Comparison of ENCODE assay signal across 2 cellular contexts in the genomic region with DNA sequence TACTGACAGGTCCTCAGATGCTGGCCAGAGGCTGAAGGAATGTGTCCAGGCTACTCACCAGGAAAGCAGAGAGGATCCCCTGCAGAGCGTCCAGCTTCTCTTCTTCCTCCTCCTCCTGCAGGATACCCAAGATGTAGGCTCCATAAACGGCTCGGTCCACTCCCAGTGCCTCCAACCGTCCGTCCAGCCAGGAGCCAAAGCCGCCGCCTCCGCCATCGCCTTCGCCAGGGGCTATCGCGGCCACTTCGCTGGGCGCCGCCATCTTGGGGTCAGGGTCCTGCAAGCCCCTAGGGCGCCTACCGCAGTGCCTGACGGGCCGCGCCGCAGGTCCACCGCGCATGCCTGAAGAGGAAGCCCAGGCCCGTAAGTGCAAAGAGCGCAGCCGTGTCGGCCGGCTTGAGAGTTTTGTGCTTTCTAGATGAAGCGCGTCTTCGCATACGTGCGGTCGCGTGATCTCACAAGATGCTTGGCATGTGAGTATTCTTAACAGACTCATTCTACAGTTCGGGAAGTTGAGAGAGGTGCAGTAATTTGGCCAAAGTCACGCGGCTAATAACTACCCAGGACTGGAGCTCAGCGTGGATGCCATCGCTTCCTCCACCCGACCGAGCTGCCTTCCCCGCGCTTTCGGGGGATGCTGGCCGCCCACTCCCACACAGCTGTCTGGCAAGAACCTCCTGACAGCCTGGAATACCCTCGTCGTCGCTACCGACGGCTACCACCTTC.
TF ChIP-seq lines count a peak whose summit lies in the region.

A gene with protein sequence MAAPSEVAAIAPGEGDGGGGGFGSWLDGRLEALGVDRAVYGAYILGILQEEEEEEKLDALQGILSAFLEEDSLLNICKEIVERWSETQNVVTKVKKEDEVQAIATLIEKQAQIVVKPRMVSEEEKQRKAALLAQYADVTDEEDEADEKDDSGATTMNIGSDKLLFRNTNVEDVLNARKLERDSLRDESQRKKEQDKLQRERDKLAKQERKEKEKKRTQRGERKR (minus strand): TSS at position 285 of the 726 bp plus-strand sequence. CDS start 23 bp downstream, at position 262.

TF ChIP-seq in HEK293, 187 proteins besides CTCF, POLR2A, EP300 and RAD21 (continued from another document and continues in another):
- TF ChIP-seq, protein P1, sequence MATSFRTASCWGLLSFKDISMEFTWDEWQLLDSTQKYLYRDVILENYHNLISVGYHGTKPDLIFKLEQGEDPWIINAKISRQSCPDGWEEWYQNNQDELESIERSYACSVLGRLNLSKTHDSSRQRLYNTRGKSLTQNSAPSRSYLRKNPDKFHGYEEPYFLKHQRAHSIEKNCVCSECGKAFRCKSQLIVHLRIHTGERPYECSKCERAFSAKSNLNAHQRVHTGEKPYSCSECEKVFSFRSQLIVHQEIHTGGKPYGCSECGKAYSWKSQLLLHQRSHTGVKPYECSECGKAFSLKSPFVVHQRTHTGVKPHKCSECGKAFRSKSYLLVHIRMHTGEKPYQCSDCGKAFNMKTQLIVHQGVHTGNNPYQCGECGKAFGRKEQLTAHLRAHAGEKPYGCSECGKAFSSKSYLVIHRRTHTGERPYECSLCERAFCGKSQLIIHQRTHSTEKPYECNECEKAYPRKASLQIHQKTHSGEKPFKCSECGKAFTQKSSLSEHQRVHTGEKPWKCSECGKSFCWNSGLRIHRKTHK (tag by site-specific recombination; IDR thresholded peaks at IDR 0.05): no peak
- TF ChIP-seq, protein P2, sequence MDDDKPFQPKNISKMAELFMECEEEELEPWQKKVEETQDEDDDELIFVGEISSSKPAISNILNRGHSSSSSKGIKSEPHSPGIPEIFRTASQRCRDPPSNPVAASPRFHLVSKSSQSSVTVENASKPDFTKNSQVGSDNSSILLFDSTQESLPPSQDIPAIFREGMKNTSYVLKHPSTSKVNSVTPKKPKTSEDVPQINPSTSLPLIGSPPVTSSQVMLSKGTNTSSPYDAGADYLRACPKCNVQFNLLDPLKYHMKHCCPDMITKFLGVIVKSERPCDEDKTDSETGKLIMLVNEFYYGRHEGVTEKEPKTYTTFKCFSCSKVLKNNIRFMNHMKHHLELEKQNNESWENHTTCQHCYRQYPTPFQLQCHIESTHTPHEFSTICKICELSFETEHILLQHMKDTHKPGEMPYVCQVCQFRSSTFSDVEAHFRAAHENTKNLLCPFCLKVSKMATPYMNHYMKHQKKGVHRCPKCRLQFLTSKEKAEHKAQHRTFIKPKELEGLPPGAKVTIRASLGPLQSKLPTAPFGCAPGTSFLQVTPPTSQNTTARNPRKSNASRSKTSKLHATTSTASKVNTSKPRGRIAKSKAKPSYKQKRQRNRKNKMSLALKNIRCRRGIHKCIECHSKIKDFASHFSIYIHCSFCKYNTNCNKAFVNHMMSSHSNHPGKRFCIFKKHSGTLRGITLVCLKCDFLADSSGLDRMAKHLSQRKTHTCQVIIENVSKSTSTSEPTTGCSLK (tag by site-specific recombination; IDR thresholded peaks at IDR 0.05): no peak
- peak; percentile 80 for TF ChIP-seq SP7 (tag by site-specific recombination; IDR thresholded peaks at IDR 0.05)
- peak; percentile 73 for TF ChIP-seq GLIS2 (tag by site-specific recombination; IDR thresholded peaks at IDR 0.05)
- TF ChIP-seq ZNF660 (tag by site-specific recombination; IDR thresholded peaks at IDR 0.05): no peak
- TF ChIP-seq, protein P3, sequence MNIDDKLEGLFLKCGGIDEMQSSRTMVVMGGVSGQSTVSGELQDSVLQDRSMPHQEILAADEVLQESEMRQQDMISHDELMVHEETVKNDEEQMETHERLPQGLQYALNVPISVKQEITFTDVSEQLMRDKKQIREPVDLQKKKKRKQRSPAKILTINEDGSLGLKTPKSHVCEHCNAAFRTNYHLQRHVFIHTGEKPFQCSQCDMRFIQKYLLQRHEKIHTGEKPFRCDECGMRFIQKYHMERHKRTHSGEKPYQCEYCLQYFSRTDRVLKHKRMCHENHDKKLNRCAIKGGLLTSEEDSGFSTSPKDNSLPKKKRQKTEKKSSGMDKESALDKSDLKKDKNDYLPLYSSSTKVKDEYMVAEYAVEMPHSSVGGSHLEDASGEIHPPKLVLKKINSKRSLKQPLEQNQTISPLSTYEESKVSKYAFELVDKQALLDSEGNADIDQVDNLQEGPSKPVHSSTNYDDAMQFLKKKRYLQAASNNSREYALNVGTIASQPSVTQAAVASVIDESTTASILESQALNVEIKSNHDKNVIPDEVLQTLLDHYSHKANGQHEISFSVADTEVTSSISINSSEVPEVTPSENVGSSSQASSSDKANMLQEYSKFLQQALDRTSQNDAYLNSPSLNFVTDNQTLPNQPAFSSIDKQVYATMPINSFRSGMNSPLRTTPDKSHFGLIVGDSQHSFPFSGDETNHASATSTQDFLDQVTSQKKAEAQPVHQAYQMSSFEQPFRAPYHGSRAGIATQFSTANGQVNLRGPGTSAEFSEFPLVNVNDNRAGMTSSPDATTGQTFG (tag by site-specific recombination; IDR thresholded peaks at IDR 0.05; ENCODE audit: borderline replicate concordance): no peak
- TF ChIP-seq ZNF473 (tag by site-specific recombination; IDR thresholded peaks at IDR 0.05): no peak
- TF ChIP-seq FEZF1 (tag by site-specific recombination; IDR thresholded peaks at IDR 0.05): peak; percentile 16; the same call in 1 of the 2 replicates
- no peak for TF ChIP-seq ZNF112 (tag by site-specific recombination; IDR thresholded peaks at IDR 0.05)
- no peak; the same call in 1 of the 2 replicates for TF ChIP-seq ZNF777 (tag by site-specific recombination; IDR thresholded peaks at IDR 0.05; ENCODE audit: borderline replicate concordance)
- no peak for TF ChIP-seq ZNF670 (tag by site-specific recombination; IDR thresholded peaks at IDR 0.05; ENCODE audit: low read depth)
- no peak for TF ChIP-seq ZNF837 (tag by site-specific recombination; IDR thresholded peaks at IDR 0.05)
- TF ChIP-seq YY2 (tag by site-specific recombination; IDR thresholded peaks at IDR 0.05): peak; percentile 99
- TF ChIP-seq ZNF48 (tag by site-specific recombination; IDR thresholded peaks at IDR 0.05): no peak
- no peak for TF ChIP-seq ZNF423 (tag by site-specific recombination; IDR thresholded peaks at IDR 0.05)
- TF ChIP-seq OSR2 (tag by site-specific recombination; IDR thresholded peaks at IDR 0.05): peak; percentile 63; the same call in 1 of the 2 replicates
- TF ChIP-seq, protein P4, sequence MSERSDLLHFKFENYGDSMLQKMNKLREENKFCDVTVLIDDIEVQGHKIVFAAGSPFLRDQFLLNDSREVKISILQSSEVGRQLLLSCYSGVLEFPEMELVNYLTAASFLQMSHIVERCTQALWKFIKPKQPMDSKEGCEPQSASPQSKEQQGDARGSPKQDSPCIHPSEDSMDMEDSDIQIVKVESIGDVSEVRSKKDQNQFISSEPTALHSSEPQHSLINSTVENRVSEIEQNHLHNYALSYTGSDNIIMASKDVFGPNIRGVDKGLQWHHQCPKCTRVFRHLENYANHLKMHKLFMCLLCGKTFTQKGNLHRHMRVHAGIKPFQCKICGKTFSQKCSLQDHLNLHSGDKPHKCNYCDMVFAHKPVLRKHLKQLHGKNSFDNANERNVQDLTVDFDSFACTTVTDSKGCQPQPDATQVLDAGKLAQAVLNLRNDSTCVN (tag by site-specific recombination; optimal IDR thresholded peaks at IDR 0.05): peak; percentile 71
- TF ChIP-seq ZSCAN16 (tag by site-specific recombination; IDR thresholded peaks at IDR 0.05): no peak
- TF ChIP-seq YY1 (tag by site-specific recombination; IDR thresholded peaks at IDR 0.05): peak; percentile 99
- TF ChIP-seq KLF16 (tag by site-specific recombination; IDR thresholded peaks at IDR 0.05): no peak
- TF ChIP-seq SALL2 (tag by site-specific recombination; IDR thresholded peaks at IDR 0.05; ENCODE audit: borderline replicate concordance): no peak
- 0 out of 2 replicates have a peak, but pooled peaks have one; percentile 31 for TF ChIP-seq SCRT2 (tag by site-specific recombination; IDR thresholded peaks at IDR 0.05)
- TF ChIP-seq, protein P5, sequence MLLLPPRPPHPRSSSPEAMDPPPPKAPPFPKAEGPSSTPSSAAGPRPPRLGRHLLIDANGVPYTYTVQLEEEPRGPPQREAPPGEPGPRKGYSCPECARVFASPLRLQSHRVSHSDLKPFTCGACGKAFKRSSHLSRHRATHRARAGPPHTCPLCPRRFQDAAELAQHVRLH (tag by site-specific recombination; IDR thresholded peaks at IDR 0.05): no peak

TF ChIP-seq in SK-N-SH, 30 proteins besides CTCF, POLR2A, EP300 and RAD21 (continued from another document):
- TF ChIP-seq MXI1 (IDR thresholded peaks at IDR 0.05; ENCODE audit: low read depth, low read length) (peak; percentile 58), YY1 (IDR thresholded peaks at IDR 0.05; ENCODE audit: low read depth) (peak; percentile 99), SIN3A (IDR thresholded peaks at IDR 0.05; ENCODE audit: borderline replicate concordance, low read depth, low read length) (0 out of 2 replicates have a peak, but pooled peaks have one; percentile 34), EZH2phosphoT487 (IDR thresholded peaks at IDR 0.05; ENCODE audit: borderline replicate concordance, low read depth) (no peak), FOXJ3 (CRISPR knock-in tag; IDR thresholded peaks at IDR 0.05) (no peak), TAF1 (IDR thresholded peaks at IDR 0.05; ENCODE audit: borderline replicate concordance, low read depth, low read length) (peak; percentile 96), POLR2AphosphoS5 (IDR thresholded peaks at IDR 0.05; ENCODE audit: low read depth, low read length) (peak; percentile 94), NRF1 (IDR thresholded peaks at IDR 0.05; ENCODE audit: low read depth, low read length) (peak; percentile 81)
- TF ChIP-seq, protein P6, sequence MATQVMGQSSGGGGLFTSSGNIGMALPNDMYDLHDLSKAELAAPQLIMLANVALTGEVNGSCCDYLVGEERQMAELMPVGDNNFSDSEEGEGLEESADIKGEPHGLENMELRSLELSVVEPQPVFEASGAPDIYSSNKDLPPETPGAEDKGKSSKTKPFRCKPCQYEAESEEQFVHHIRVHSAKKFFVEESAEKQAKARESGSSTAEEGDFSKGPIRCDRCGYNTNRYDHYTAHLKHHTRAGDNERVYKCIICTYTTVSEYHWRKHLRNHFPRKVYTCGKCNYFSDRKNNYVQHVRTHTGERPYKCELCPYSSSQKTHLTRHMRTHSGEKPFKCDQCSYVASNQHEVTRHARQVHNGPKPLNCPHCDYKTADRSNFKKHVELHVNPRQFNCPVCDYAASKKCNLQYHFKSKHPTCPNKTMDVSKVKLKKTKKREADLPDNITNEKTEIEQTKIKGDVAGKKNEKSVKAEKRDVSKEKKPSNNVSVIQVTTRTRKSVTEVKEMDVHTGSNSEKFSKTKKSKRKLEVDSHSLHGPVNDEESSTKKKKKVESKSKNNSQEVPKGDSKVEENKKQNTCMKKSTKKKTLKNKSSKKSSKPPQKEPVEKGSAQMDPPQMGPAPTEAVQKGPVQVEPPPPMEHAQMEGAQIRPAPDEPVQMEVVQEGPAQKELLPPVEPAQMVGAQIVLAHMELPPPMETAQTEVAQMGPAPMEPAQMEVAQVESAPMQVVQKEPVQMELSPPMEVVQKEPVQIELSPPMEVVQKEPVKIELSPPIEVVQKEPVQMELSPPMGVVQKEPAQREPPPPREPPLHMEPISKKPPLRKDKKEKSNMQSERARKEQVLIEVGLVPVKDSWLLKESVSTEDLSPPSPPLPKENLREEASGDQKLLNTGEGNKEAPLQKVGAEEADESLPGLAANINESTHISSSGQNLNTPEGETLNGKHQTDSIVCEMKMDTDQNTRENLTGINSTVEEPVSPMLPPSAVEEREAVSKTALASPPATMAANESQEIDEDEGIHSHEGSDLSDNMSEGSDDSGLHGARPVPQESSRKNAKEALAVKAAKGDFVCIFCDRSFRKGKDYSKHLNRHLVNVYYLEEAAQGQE (IDR thresholded peaks at IDR 0.05; ENCODE audit: low read depth, low read length): peak; percentile 26; the same call in 1 of the 2 replicates
TF ChIP-seq in SK-N-SH: peak in this region for 11.
